ENCODE assay signal across 17 cellular contexts in genomic region chr1:41860214-41860613, GRCh38. TPM values are rescaled to one million over a fixed set of nuclear protein-coding genes. Genes with fewer than 3 reads are reported as not detected.
A peak's percentile ranks its signal among the peaks of the same experiment; 100 is the strongest.
DNase-seq lines count a peak whose midpoint lies in the region; ATAC-seq, FAIRE-seq and TF ChIP-seq lines count a peak whose summit lies in the region.
"Had no signal": no experiment of that assay in that cellular context is flagged by ENCODE, and none has a peak within 500 bp of the region (broad histone marks: within the 10 kb centered on the region; RNA-seq: fewer than 3 reads in every experiment).

No MANE protein-coding gene starts in this region.

- WGBS in prostate gland, result 32% methylated on average over 1 of the region's 1 CpG

- intact Hi-C loops in prostate gland (cut with DNase I), result no loop called here

- H3K36me3 ChIP-seq in OCI-LY3 (replicated peaks; ENCODE audit: low read depth, low read length) (peaks cover 23% of the 10 kb centered on the region), prostate gland (no peaks in the 10 kb centered on the region)
- H3K36me3 ChIP-seq: SJCRH30 had no signal

- H3K9me3 ChIP-seq in OCI-LY3 (ENCODE audit: insufficient read depth, low read length), result no peaks in the 10 kb centered on the region
- H3K9me3 ChIP-seq in prostate gland, result no peaks in the 10 kb centered on the region

- ATAC-seq in GM21515 (IDR thresholded peaks at IDR 0.05; ENCODE audit: unreplicated experiment) (no peak), GM21717 (IDR thresholded peaks at IDR 0.05; ENCODE audit: unreplicated experiment) (no peak)
- ATAC-seq: GM23338 had no signal

- peak overlapping the region; percentile 73 for H3K4me2 ChIP-seq in OCI-LY3 (ENCODE audit: low read length)
- H3K4me2 ChIP-seq: GM23338 had no signal

- H3K79me2 ChIP-seq in OCI-LY3 (ENCODE audit: low read length), result no peaks in the 10 kb centered on the region

- no peaks in the 10 kb centered on the region for H4K20me1 ChIP-seq in OCI-LY3 (ENCODE audit: insufficient read depth, low read length)

- no peak for FAIRE-seq in HTR-8/SVneo (lab: Jason Lieb, UNC)

- no peak overlapping the region for H2AFZ ChIP-seq in OCI-LY3 (ENCODE audit: low read depth, low read length)
- H2AFZ ChIP-seq: GM23338 had no signal

- H3K9ac ChIP-seq in OCI-LY3 (ENCODE audit: low read length), result no peak overlapping the region

- no peaks in the 10 kb centered on the region for H3K27me3 ChIP-seq in OCI-LY3 (ENCODE audit: low read depth, low read length)
- no peaks in the 10 kb centered on the region for H3K27me3 ChIP-seq in prostate gland (replicated peaks; ENCODE audit: insufficient read depth)
- H3K27me3 ChIP-seq: SJCRH30 had no signal

- peak overlapping the region; percentile 40 for H3K4me3 ChIP-seq in OCI-LY3 (ENCODE audit: low read length)
- no peak overlapping the region for H3K4me3 ChIP-seq in prostate gland
- H3K4me3 ChIP-seq: GM23338, SJCRH30 had no signal

- H3K4me1 ChIP-seq in OCI-LY3 (ENCODE audit: low read length), result peaks cover 30% of the 10 kb centered on the region
- H3K4me1 ChIP-seq in prostate gland (replicated peaks), result peaks cover 14% of the 10 kb centered on the region

- H3K27ac ChIP-seq in OCI-LY3 (ENCODE audit: low read length) (peak overlapping the region; percentile 31), prostate gland (peak overlapping the region; percentile 51 to 59)
- H3K27ac ChIP-seq: SJCRH30 had no signal

- peak; percentile 49 for DNase-seq in Daoy (ENCODE audit: low read depth)
- DNase-seq in M059J (ENCODE audit: low read depth), result peak; percentile 21
- no peak for DNase-seq in prostate gland (ENCODE audit: low spot score)
- DNase-seq in HTR-8/SVneo (ENCODE audit: insufficient read length, low spot score), result no peak
- DNase-seq: CD8-positive, alpha-beta memory T cell; EL; KBM-7; NCI-H1092 treated with DMSO at 0.1 percent for 48 hours; NCI-H1930; NCI-H345; NCI-H82; RPMI8226; SJCRH30 had no signal

- TF ChIP-seq CTCF in OCI-LY3 (IDR thresholded peaks at IDR 0.05; ENCODE audit: low read depth, low read length) (no peak), prostate gland (IDR thresholded peaks at IDR 0.05) (no peak)

- no peak for TF ChIP-seq POLR2A in prostate gland (IDR thresholded peaks at IDR 0.05)

RNA-seq across cellular contexts. Expression of gene HIVEP3, which starts 58.5 kb away (rescaled TPM):
- total RNA-seq in Daoy (2014; rRNA removed; shearing (Covaris generic)), result 7.5 and 9.5 TPM in 2 replicates
- total RNA-seq in M059J (2014; rRNA removed; shearing (Covaris generic)), result 4.2 and 10.0 TPM in 2 replicates
- 10 to 100 TPM in 1 of 2 donors, 1 to 10 TPM in 1; 9.3 to 11.2 TPM for total RNA-seq in prostate gland

Comparison
In these comparisons a context has a peak if more than half of its experiments do, and no peak if none do; other contexts are left out.
1. DNase-seq: peak in Daoy (single experiment) and M059J (single experiment); none in prostate gland (single experiment) and HTR-8/SVneo (single experiment).